In genomic region chr20:668638-669037, GRCh38 we compare ENCODE assay signal across 22 cellular contexts. TPM values are rescaled to one million over a fixed set of nuclear protein-coding genes. Genes with fewer than 3 reads are reported as not detected.
"Had no signal": no experiment of that assay in that cellular context is flagged by ENCODE, and none has a peak within 500 bp of the region (broad histone marks: within the 10 kb centered on the region; RNA-seq: fewer than 3 reads in every experiment).

No MANE protein-coding gene starts in this region.

- H3K27ac Mint-ChIP-seq: memory B cell, mesothelial cell of epicardium, natural killer cell had no signal

- DNase-seq: colonic mucosa; dermis blood vessel endothelial cell; foreskin melanocyte; head of caudate nucleus; hypothalamus; kidney glomerular epithelial cell; lower lobe of right lung; natural killer cell; small intestine; stimulated activated CD4-positive, alpha-beta T cell treated with anti-CD3 and anti-CD28 coated beads, Interleukin-12 subunit alpha, Interleukin-12 subunit beta, amount 100 ng/mL, for 4 hours; stimulated activated naive CD4-positive, alpha-beta T cell; stomach; trophoblast cell had no signal

- H3K36me3 ChIP-seq: colonic mucosa, lower lobe of right lung, stomach had no signal

- H3K36me3 Mint-ChIP-seq: memory B cell, mesothelial cell of epicardium, natural killer cell had no signal

- H3K4me1 ChIP-seq: colonic mucosa, lower lobe of right lung had no signal

- H3K4me3 ChIP-seq: colonic mucosa, lower lobe of right lung, stomach had no signal

- H3K4me3 Mint-ChIP-seq: memory B cell, mesothelial cell of epicardium, natural killer cell, neural crest cell had no signal

- H3K9me3 ChIP-seq: colonic mucosa, lower lobe of right lung, stomach had no signal

- H3K9me3 Mint-ChIP-seq: memory B cell, mesothelial cell of epicardium, natural killer cell, neural crest cell had no signal

- ATAC-seq: left lobe of liver, lower lobe of right lung, natural killer cell had no signal

- H3K4me1 Mint-ChIP-seq: memory B cell had no signal

- H3K27ac ChIP-seq: colonic mucosa, lower lobe of right lung, stomach had no signal

RNA-seq across cellular contexts. Expression of gene SCRT2, which starts 7.0 kb away (rescaled TPM):
- total RNA-seq: colonic mucosa, dermis blood vessel endothelial cell, left lobe of liver, lower lobe of right lung, mesothelial cell of epicardium, mucosa of gallbladder, myocyte, natural killer cell, osteocyte, pulmonary artery endothelial cell, stomach, urinary bladder had no signal

RNA-seq across cellular contexts. Expression of gene TCF15, which starts 58.5 kb away (rescaled TPM):
- total RNA-seq: left lobe of liver, myocyte, osteocyte had no signal
